ENCODE assay signal across 1 cellular context in the genomic region with DNA sequence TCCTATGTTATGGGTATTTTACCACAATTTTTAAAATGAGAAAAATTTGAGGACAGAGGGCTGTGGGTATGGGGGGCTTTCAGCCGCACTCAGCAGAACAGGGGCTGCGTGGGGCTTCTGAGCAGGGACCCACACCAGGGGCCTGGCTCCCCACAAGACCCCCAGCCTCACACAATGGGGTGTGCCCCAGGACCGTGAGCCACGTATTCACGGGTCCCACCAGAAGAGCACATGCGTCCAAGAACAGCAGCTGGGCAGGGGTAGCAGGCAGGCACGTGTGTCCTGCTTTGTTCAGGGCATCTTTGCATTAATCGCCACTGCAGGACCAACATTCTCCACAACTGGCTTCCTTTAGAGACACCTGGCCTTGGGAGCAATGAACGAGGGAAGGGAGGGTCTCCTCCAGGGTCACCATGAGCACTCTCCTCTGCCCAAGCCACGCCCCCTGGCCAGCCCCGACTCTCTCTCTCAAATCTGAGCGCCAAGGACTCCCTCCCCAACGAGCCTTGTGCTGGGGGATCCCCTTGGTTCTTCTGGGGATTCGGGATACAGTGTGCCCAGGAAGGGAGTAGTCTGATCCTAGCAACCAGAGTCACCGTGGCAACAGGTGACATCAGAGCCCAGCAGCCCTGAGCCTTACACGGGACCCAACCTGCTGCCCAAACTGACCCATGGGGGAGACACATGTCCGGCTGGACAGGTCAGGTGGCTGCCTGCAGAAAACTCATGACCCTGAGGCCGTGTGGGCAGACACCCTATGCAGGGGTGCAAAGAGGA.
TF ChIP-seq lines count a peak whose summit lies in the region.

No MANE protein-coding gene starts in this region.

TF ChIP-seq in H1, 55 proteins besides CTCF, POLR2A, EP300 and RAD21:
- TF ChIP-seq KDM1A (IDR thresholded peaks at IDR 0.05; ENCODE audit: borderline replicate concordance, low read length) (no peak), BRCA1 (IDR thresholded peaks at IDR 0.05; ENCODE audit: low read depth, low read length) (no peak), HDAC2 (IDR thresholded peaks at IDR 0.05; ENCODE audit: borderline replicate concordance in 1 of 2, low read depth in 2 of 2, low read length in 2 of 2) (no peak), EGR1 (IDR thresholded peaks at IDR 0.05; ENCODE audit: borderline replicate concordance, low read depth, low read length) (no peak), CHD2 (IDR thresholded peaks at IDR 0.05; ENCODE audit: low read length) (no peak), GTF2F1 (IDR thresholded peaks at IDR 0.05; ENCODE audit: borderline replicate concordance, low read depth, low read length) (no peak), KDM5A (IDR thresholded peaks at IDR 0.05; ENCODE audit: low read length) (no peak), JUND (IDR thresholded peaks at IDR 0.05; ENCODE audit: low read length) (no peak), RFX5 (IDR thresholded peaks at IDR 0.05; ENCODE audit: borderline replicate concordance, low read depth, low read length) (peak; percentile 92), CREB1 (IDR thresholded peaks at IDR 0.05) (peak; percentile 75)
- TF ChIP-seq, protein P1, sequence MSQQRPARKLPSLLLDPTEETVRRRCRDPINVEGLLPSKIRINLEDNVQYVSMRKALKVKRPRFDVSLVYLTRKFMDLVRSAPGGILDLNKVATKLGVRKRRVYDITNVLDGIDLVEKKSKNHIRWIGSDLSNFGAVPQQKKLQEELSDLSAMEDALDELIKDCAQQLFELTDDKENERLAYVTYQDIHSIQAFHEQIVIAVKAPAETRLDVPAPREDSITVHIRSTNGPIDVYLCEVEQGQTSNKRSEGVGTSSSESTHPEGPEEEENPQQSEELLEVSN (IDR thresholded peaks at IDR 0.05), result no peak
- TF ChIP-seq, protein P2, sequence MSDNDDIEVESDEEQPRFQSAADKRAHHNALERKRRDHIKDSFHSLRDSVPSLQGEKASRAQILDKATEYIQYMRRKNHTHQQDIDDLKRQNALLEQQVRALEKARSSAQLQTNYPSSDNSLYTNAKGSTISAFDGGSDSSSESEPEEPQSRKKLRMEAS (IDR thresholded peaks at IDR 0.05), result 0 out of 2 replicates have a peak, but pooled peaks have one; percentile 23
- TF ChIP-seq, protein P3, sequence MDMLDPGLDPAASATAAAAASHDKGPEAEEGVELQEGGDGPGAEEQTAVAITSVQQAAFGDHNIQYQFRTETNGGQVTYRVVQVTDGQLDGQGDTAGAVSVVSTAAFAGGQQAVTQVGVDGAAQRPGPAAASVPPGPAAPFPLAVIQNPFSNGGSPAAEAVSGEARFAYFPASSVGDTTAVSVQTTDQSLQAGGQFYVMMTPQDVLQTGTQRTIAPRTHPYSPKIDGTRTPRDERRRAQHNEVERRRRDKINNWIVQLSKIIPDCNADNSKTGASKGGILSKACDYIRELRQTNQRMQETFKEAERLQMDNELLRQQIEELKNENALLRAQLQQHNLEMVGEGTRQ (IDR thresholded peaks at IDR 0.05; ENCODE audit: low read length), result no peak
